In the genomic region with DNA sequence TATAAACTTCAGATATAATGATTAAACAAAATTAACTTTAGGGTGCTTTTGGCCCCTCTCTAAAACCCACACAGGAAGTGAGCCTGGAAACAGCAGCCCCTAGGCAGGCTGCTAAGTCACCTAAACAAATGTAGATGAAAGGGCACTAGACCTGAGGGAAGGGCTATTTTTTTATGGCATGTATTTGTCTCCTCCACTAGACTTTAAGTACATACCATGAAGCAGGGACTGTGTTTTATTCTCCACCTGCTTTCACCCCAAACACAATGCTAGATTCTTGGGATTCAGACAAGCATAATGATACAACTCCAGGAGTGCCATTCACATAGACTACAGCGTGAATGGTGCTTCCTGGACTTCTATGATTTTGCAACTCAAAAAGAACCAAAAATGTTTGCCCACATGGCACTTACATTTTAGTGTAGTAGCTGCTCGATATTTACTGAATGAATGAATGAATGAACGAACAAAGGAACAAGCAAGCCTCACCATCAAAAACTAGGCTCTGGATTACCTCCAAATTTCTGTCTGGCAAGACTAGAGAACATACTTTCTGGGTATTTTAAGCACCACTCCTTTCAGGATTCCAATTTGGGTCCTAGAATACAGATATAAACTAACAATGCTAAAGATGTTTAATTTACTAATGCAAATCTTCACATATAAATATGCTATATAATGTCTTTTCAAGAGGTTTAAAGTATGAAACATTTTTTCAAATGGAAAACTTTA, we compare ENCODE assay signal across 11 cellular contexts. TPM values are rescaled to one million over a fixed set of nuclear protein-coding genes. Genes with fewer than 3 reads are reported as not detected.
DNase-seq lines count a peak whose midpoint lies in the region; ATAC-seq, FAIRE-seq and TF ChIP-seq lines count a peak whose summit lies in the region.
"Had no signal": no experiment of that assay in that cellular context is flagged by ENCODE, and none has a peak within 500 bp of the region (broad histone marks: within the 10 kb centered on the region; RNA-seq: fewer than 3 reads in every experiment).

No MANE protein-coding gene starts in this region.

- DNase-seq in A673 (ENCODE audit: low spot score) (no peak), KBM-7 (peak; percentile 40), GM12878 (ENCODE audit: low read depth, low spot score) (no peak), posterior vena cava (ENCODE audit: low spot score) (no peak), activated gamma-delta T cell treated with Interleukin-2 at 50 U/mL for 16 hours (no peak)
- DNase-seq: SIG-M5 had no signal

- POLR2A ChIA-PET in A673 (lab: Charles Lee; ENCODE audit: low non-redundant PET) (no interaction called here), GM12878 (lab: Charles Lee) (no interaction called here)

- FAIRE-seq in GM12878 (lab: Jason Lieb, UNC), result peak; percentile 56
- FAIRE-seq: urothelium cell line had no signal

- H3K9me3 ChIP-seq in A673 (ENCODE audit: low read depth, low read length, poor library complexity, severe bottlenecking) (no peaks in the 10 kb centered on the region), GM12878 (replicated peaks; ENCODE audit: control insufficient read depth, insufficient read depth, low read length) (no peaks in the 10 kb centered on the region)

- ATAC-seq in GM18517 (IDR thresholded peaks at IDR 0.05; ENCODE audit: unreplicated experiment) (peak; percentile 50), GM12878 (peak; percentile 69), HG02938 (IDR thresholded peaks at IDR 0.05; ENCODE audit: unreplicated experiment) (no peak), GM21367 (IDR thresholded peaks at IDR 0.05; ENCODE audit: unreplicated experiment) (no peak)

- peak overlapping the region; percentile 21; the same call in 1 of the 2 replicates for H3K9ac ChIP-seq in GM12878 (ENCODE audit: control insufficient read depth, insufficient read depth, low read length)

- CTCF ChIA-PET in A673 (lab: Charles Lee), result no interaction called here
- CTCF ChIA-PET in GM12878 (lab: Yijun Ruan, JAX), result interaction anchor here (1.2 kb wide), 1 partner anchor 12 kb away, joined by 5 read pairs; no protein-coding TSS in a partner anchor

- RAD21 ChIA-PET in GM12878 (lab: Charles Lee; ENCODE audit: unreplicated experiment), result interaction anchor here (1.5 kb wide), 1 partner anchor 10 kb away, joined by 4 read pairs; the partner anchor contains the start of gene ATAD2B

- no peaks in the 10 kb centered on the region for H3K27me3 ChIP-seq in A673 (replicated peaks; ENCODE audit: insufficient read depth, low read depth, low read length, poor library complexity)
- H3K27me3 ChIP-seq in GM12878 (replicated peaks in 1 of 2; ENCODE audit: control insufficient read depth in 2 of 2, insufficient read depth in 2 of 2, low read length in 1 of 2), result no peaks in the 10 kb centered on the region

- H3K4me1 ChIP-seq in A673 (ENCODE audit: insufficient read depth, low read length, poor library complexity, severe bottlenecking), result peaks cover 15% of the 10 kb centered on the region
- H3K4me1 ChIP-seq in GM12878 (ENCODE audit: control insufficient read depth, insufficient read depth, low read length), result peaks cover 7% of the 10 kb centered on the region

- BruUV-seq in A673 (replicated peaks; lab: Mats Ljungman, UMichigan), result no TSS peak
- no TSS peak for BruUV-seq in GM12878 (replicated peaks; lab: Mats Ljungman, UMichigan)

- H3K4me2 ChIP-seq in GM12878 (ENCODE audit: control insufficient read depth, insufficient read depth), result peak overlapping the region; percentile 60

- H4K20me1 ChIP-seq in GM12878 (ENCODE audit: control insufficient read depth, insufficient read depth), result no peaks in the 10 kb centered on the region

- 98% methylated on average over 3 of the region's 3 CpGs for WGBS in GM12878 (ENCODE audit: insufficient coverage, insufficient replicate concordance, low lambda C conversion rate, missing lambda C conversion rate)

- H3K79me2 ChIP-seq in GM12878 (ENCODE audit: control insufficient read depth, insufficient read depth, low read length), result peaks cover 88% of the 10 kb centered on the region

- H3K4me3 ChIP-seq in A673 (ENCODE audit: low read depth, low read length, poor library complexity, severe bottlenecking), result no peak overlapping the region
- 0 out of 2 replicates have a peak overlapping the region, but pooled peaks have one; percentile 3 for H3K4me3 ChIP-seq in GM12878
- H3K4me3 ChIP-seq: lung had no signal

- TF ChIP-seq EP300 in GM12878 (IDR thresholded peaks at IDR 0.05; ENCODE audit: borderline replicate concordance in 1 of 2, control insufficient read depth in 1 of 2, low read depth in 2 of 2, low read length in 2 of 2), result no peak

- no peak for TF ChIP-seq RAD21 in GM12878 (IDR thresholded peaks at IDR 0.05; ENCODE audit: insufficient read depth, low read depth, low read length)

- SMC1A ChIA-PET in GM12878 (lab: Charles Lee; ENCODE audit: uncharacterized antibody, unreplicated experiment), result interaction anchor here (0.9 kb wide), 1 partner anchor 10 kb away, joined by 3 read pairs; the partner anchor contains the start of gene ATAD2B

- no peak overlapping the region for H2AFZ ChIP-seq in GM12878 (ENCODE audit: control insufficient read depth, low read depth, low read length)

- TF ChIP-seq CTCF in A673 (conservative IDR thresholded peaks at IDR 0.05; ENCODE audit: low read depth, low read length) (no peak), GM12878 (IDR thresholded peaks at IDR 0.05 in 2 of 3, conservative IDR thresholded peaks at IDR 0.05 in 1 of 3; ENCODE audit: control insufficient read depth in 2 of 3, extremely low read depth in 1 of 3, insufficient read depth in 1 of 3, low read depth in 3 of 3, low read length in 3 of 3) (no peak)

- peak overlapping the region; percentile 36 for H3K27ac ChIP-seq in A673 (ENCODE audit: low read depth, low read length, poor library complexity, severe bottlenecking)
- peak overlapping the region; percentile 46 for H3K27ac ChIP-seq in GM12878 (ENCODE audit: control insufficient read depth, insufficient read depth)

- no peak for TF ChIP-seq POLR2A in GM12878 (IDR thresholded peaks at IDR 0.05; ENCODE audit: low read depth, low read length)

- H3K36me3 ChIP-seq in A673 (ENCODE audit: insufficient read depth, low read length, poor library complexity, severe bottlenecking) (no peaks in the 10 kb centered on the region), GM12878 (ENCODE audit: control insufficient read depth in 2 of 2, insufficient read depth in 2 of 2, low read length in 1 of 2) (no peaks in the 10 kb centered on the region; a peak in 1 of 4 replicates)

- in situ Hi-C loops in KBM-7 (cut with MboI; ENCODE audit: low pct_unique_long_range_greater_than_20kb, low sequenced_read_pairs), result no loop called here
- in situ Hi-C loops in GM12878 (cut with MboI), result no loop called here

- intact Hi-C loops in A673 (cut with micrococcal nuclease; ENCODE audit: unreplicated experiment), result no loop called here
- intact Hi-C loops in GM12878 (cut with micrococcal nuclease; ENCODE audit: unreplicated experiment), result no loop called here
- intact Hi-C loops in posterior vena cava (cut with DNase I), result no loop called here

TF ChIP-seq in GM12878, 131 proteins besides CTCF, POLR2A, EP300 and RAD21 (continues in another document):
- peak; percentile 36; the same call in 1 of the 2 replicates for TF ChIP-seq RUNX3 (IDR thresholded peaks at IDR 0.05; ENCODE audit: low read length)
- TF ChIP-seq ZNF24 (IDR thresholded peaks at IDR 0.05), result peak; percentile 79

RNA-seq across cellular contexts. Expression of gene ATAD2B, which starts 10.0 kb away (rescaled TPM):
- total RNA-seq in A673 (2021), result 27.9 and 28.5 TPM in 2 replicates
- total RNA-seq in GM12878 (2013; cell fraction: nucleolus; rRNA removed), result 171 and 176 TPM in 2 replicates
- total RNA-seq in GM12878 (2014; rRNA removed), result 21.5 and 28.9 TPM in 2 replicates
- 28.9 and 29.9 TPM in 2 replicates for total RNA-seq in GM12878 (2014; rRNA removed; fragmentation: Illumina TruSeq; extraction: Trizol)
- 22.8 and 29.9 TPM in 2 replicates for total RNA-seq in GM12878 (2021)
- polyA plus RNA-seq in GM12878 (2011; ENCODE audit: low read depth), result 3.7 TPM
- polyA plus RNA-seq in GM12878 (2011; rRNA removed), result 15.7 and 23.1 TPM in 2 replicates
- polyA plus RNA-seq in GM12878 (2011; cell fraction: cytosol; rRNA removed), result 3.4 and 4.2 TPM in 2 replicates
- 36.1 and 37.4 TPM in 2 replicates for polyA plus RNA-seq in GM12878 (2011; cell fraction: nucleus; rRNA removed)
- 5.5 and 8.0 TPM in 2 replicates for polyA plus RNA-seq in GM12878 (2012)
- polyA plus RNA-seq in GM12878 (2014; fragmentation: Illumina TruSeq; extraction: Trizol), result 17.9 and 21.1 TPM in 2 replicates
- 1 to 10 TPM; 3.6 to 5.4 TPM for polyA plus RNA-seq in GM12878 (2014; fragmentation: Nextera tagmentation; extraction: Ambion mirVana)
- 10.5 and 11.0 TPM in 2 replicates for polyA plus RNA-seq in GM12878 (2014; rRNA removed)
- polyA plus RNA-seq in GM12878 (2016; fragmentation: Nextera tagmentation; extraction: Ambion mirVana), result 10 to 100 TPM; 15.5 to 19.5 TPM
- 27.9 and 31.0 TPM in 2 replicates for polyA minus RNA-seq in GM12878 (2011; rRNA and poly(A)+ RNA removed)
- 9.0 and 9.6 TPM in 2 replicates for polyA minus RNA-seq in GM12878 (2011; cell fraction: cytosol; rRNA and poly(A)+ RNA removed)
- polyA minus RNA-seq in GM12878 (2011; cell fraction: nucleus; rRNA and poly(A)+ RNA removed), result 58.0 and 82.6 TPM in 2 replicates
- 10 to 100 TPM; 21.8 to 28.8 TPM for total RNA-seq in posterior vena cava

RNA-seq across cellular contexts. Expression of gene UBXN2A, which starts 23.4 kb away (rescaled TPM):
- 18.3 and 18.6 TPM in 2 replicates for total RNA-seq in A673 (2021)
- 12.6 and 16.0 TPM in 2 replicates for total RNA-seq in GM12878 (2013; cell fraction: nucleolus; rRNA removed)
- 13.4 and 15.7 TPM in 2 replicates for total RNA-seq in GM12878 (2014; rRNA removed)
- total RNA-seq in GM12878 (2014; rRNA removed; fragmentation: Illumina TruSeq; extraction: Trizol), result 16.6 and 16.8 TPM in 2 replicates
- total RNA-seq in GM12878 (2021), result 14.0 and 15.8 TPM in 2 replicates
- 5.8 TPM for polyA plus RNA-seq in GM12878 (2011; ENCODE audit: low read depth)
- polyA plus RNA-seq in GM12878 (2011; rRNA removed), result 11.8 and 19.2 TPM in 2 replicates
- polyA plus RNA-seq in GM12878 (2011; cell fraction: cytosol; rRNA removed), result 4.7 and 5.3 TPM in 2 replicates
- polyA plus RNA-seq in GM12878 (2011; cell fraction: nucleus; rRNA removed), result 1.7 and 2.3 TPM in 2 replicates
- 8.7 and 10.3 TPM in 2 replicates for polyA plus RNA-seq in GM12878 (2012)
- polyA plus RNA-seq in GM12878 (2014; fragmentation: Illumina TruSeq; extraction: Trizol), result 17.6 and 19.0 TPM in 2 replicates
- polyA plus RNA-seq in GM12878 (2014; fragmentation: Nextera tagmentation; extraction: Ambion mirVana), result 1 to 10 TPM; 3.7 to 7.2 TPM
- polyA plus RNA-seq in GM12878 (2014; rRNA removed), result 10.8 and 10.9 TPM in 2 replicates
- polyA plus RNA-seq in GM12878 (2016; fragmentation: Nextera tagmentation; extraction: Ambion mirVana), result 10 to 100 TPM; 19.2 to 23.5 TPM
- polyA minus RNA-seq in GM12878 (2011; rRNA and poly(A)+ RNA removed), result 5.2 and 5.8 TPM in 2 replicates
- 4.0 and 4.7 TPM in 2 replicates for polyA minus RNA-seq in GM12878 (2011; cell fraction: cytosol; rRNA and poly(A)+ RNA removed)
- 2.1 and 5.5 TPM in 2 replicates for polyA minus RNA-seq in GM12878 (2011; cell fraction: nucleus; rRNA and poly(A)+ RNA removed)
- total RNA-seq in posterior vena cava, result 10 to 100 TPM; 17.6 to 22.1 TPM

Comparison
In these comparisons a context has a peak if more than half of its experiments do, and no peak if none do; other contexts are left out.
1. ATAC-seq: peak in GM18517 (single experiment) and GM12878 (single experiment); none in HG02938 (single experiment) and GM21367 (single experiment).